ENCODE assay signal across 1 cellular context in genomic region chr20:13231031-13231752, GRCh38.
TF ChIP-seq lines count a peak whose summit lies in the region.

No MANE protein-coding gene starts in this region.

TF ChIP-seq in HepG2, 621 proteins besides CTCF, POLR2A, EP300 and RAD21 (continued from another document):
- no peak for TF ChIP-seq ZNF646 (CRISPR knock-in tag; IDR thresholded peaks at IDR 0.05)
- TF ChIP-seq SATB2 (CRISPR knock-in tag; IDR thresholded peaks at IDR 0.05), result no peak
- no peak for TF ChIP-seq ZNF891 (CRISPR knock-in tag; IDR thresholded peaks at IDR 0.05)
- 0 out of 2 replicates have a peak, but pooled peaks have one; percentile 20 for TF ChIP-seq NR0B2 (CRISPR knock-in tag; IDR thresholded peaks at IDR 0.05)
- peak; percentile 88; the same call in 1 of the 2 replicates for TF ChIP-seq RELA (CRISPR knock-in tag; IDR thresholded peaks at IDR 0.05)
- no peak for TF ChIP-seq CBX1 (IDR thresholded peaks at IDR 0.05; ENCODE audit: low read depth)
- no peak for TF ChIP-seq HIVEP1 (CRISPR knock-in tag; IDR thresholded peaks at IDR 0.05)
